18 cellular contexts compared by ENCODE assay signal in the genomic region with DNA sequence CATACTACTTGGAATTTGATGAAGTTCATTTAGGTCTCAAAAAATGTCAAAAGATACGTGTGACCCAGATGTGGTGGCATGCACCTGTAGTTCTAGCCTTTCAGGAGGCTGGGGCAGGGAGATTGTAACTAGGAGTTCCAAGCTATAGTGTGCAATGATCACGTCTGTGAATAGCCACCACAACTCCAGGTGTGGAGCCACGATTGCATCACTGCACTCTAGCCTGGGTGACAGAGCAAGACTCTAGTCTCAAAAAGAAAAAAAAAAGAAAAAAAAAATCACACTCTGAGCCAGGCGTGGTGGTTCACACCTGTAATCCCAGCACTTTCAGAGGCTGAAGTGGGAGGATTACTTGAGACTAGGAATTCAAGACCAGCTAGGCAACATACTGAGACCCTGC. TPM values are rescaled to one million over a fixed set of nuclear protein-coding genes. Genes with fewer than 3 reads are reported as not detected.
DNase-seq lines count a peak whose midpoint lies in the region; ATAC-seq, FAIRE-seq and TF ChIP-seq lines count a peak whose summit lies in the region.
"Had no signal": no experiment of that assay in that cellular context is flagged by ENCODE, and none has a peak within 500 bp of the region (broad histone marks: within the 10 kb centered on the region; RNA-seq: fewer than 3 reads in every experiment).

No MANE protein-coding gene starts in this region.

- TF ChIP-seq POLR2A in HCT116 (IDR thresholded peaks at IDR 0.05; ENCODE audit: borderline replicate concordance, extremely low read depth, insufficient read depth, insufficient read length): no peak
- TF ChIP-seq POLR2A in NB4 (IDR thresholded peaks at IDR 0.05; ENCODE audit: extremely low read depth, insufficient read length): no peak
- TF ChIP-seq POLR2A in HepG2 (IDR thresholded peaks at IDR 0.05; ENCODE audit: insufficient read depth in 1 of 2, low read depth in 2 of 2, low read length in 2 of 2): no peak

- no peak for DNase-seq in activated naive CD4-positive, alpha-beta T cell treated with anti-CD3 and anti-CD28 coated beads, Interleukin-2, amount 50 U/mL, for 72 hours (ENCODE audit: low spot score in 2 of 2)
- DNase-seq in activated naive CD4-positive, alpha-beta T cell (lab: John Stamatoyannopoulos, UW): no peak
- DNase-seq in HCT116 (ENCODE audit: low read depth, low spot score) (no peak), NB4 (ENCODE audit: low read depth) (peak; percentile 16), psoas muscle (no peak), HepG2 (ENCODE audit: low spot score) (no peak), NK-92 (lab: John Stamatoyannopoulos, UW; ENCODE audit: unreplicated experiment) (no peak)
- DNase-seq in stimulated activated CD4-positive, alpha-beta T cell treated with anti-CD3 and anti-CD28 coated beads, Interleukin-4, amount 100 ng/mL, for 24 hours: no peak
- DNase-seq: BE2C; CD4-positive, alpha-beta memory T cell; DMS79; EL; HCEC 1CT; IMR-90 had no signal

- intact Hi-C loops in HCT116 (cut with micrococcal nuclease) (no loop called here), psoas muscle (cut with DNase I) (no loop called here), HepG2 (cut with micrococcal nuclease; ENCODE audit: unreplicated experiment) (no loop called here)

- H3K27me3 ChIP-seq in HCT116 (ENCODE audit: insufficient read depth, low read length) (no peaks in the 10 kb centered on the region), psoas muscle (ENCODE audit: insufficient read depth in 3 of 3, low read length in 2 of 3) (no peaks in the 10 kb centered on the region), HepG2 (ENCODE audit: control insufficient read depth in 1 of 2, insufficient read depth in 2 of 2, low read length in 2 of 2) (no peaks in the 10 kb centered on the region)
- H3K27me3 ChIP-seq: BE2C had no signal

- H3K79me2 ChIP-seq in HCT116 (ENCODE audit: insufficient read depth, low read length): peaks cover 74% of the 10 kb centered on the region
- H3K79me2 ChIP-seq in HepG2 (ENCODE audit: insufficient read depth, low read length): peaks cover 13% of the 10 kb centered on the region

- no peak for FAIRE-seq in HepG2 (lab: Jason Lieb, UNC)
- FAIRE-seq: A549, G401.6, GM12891 had no signal

- RAD21 ChIA-PET in HCT116 (lab: Charles Lee; ENCODE audit: low non-redundant PET in 1 of 2, low total read pairs in 2 of 2, uncharacterized antibody in 2 of 2, unreplicated experiment in 2 of 2): no interaction called here

- H3K9me2 ChIP-seq in HCT116 (ENCODE audit: insufficient read depth): no peaks in the 10 kb centered on the region

- in situ Hi-C loops in HepG2 (cut with HindIII; ENCODE audit: extremely low pct_ligation_motif_present, low pct_unique_long_range_greater_than_20kb): no loop called here

- H3K27ac Mint-ChIP-seq in activated naive CD4-positive, alpha-beta T cell treated with anti-CD3 and anti-CD28 coated beads, Interleukin-2, amount 50 U/mL, for 72 hours: no peak overlapping the region
- H3K27ac Mint-ChIP-seq: CD4-positive, alpha-beta memory T cell had no signal

- H3K4me3 ChIP-seq in HCT116 (replicated peaks in 1 of 2; ENCODE audit: low read depth in 1 of 2, low read length in 2 of 2) (no peak overlapping the region), NB4 (ENCODE audit: low read depth, low read length) (no peak overlapping the region), psoas muscle (no peak overlapping the region), HepG2 (replicated peaks in 1 of 3; ENCODE audit: insufficient read depth in 1 of 3, low read depth in 2 of 3, low read length in 3 of 3) (no peak overlapping the region)
- H3K4me3 ChIP-seq: A549 had no signal

- no peak overlapping the region for H3K9ac ChIP-seq in HCT116 (ENCODE audit: low read length)
- H3K9ac ChIP-seq in HepG2 (ENCODE audit: insufficient read depth, low read depth, low read length): no peak overlapping the region

- no peak overlapping the region for H3K4me2 ChIP-seq in HCT116 (ENCODE audit: low read length)
- no peak overlapping the region for H3K4me2 ChIP-seq in HepG2 (ENCODE audit: low read depth, low read length)
- H3K4me2 ChIP-seq: A549 had no signal

- H3K9me3 ChIP-seq in HCT116 (ENCODE audit: control insufficient read depth in 1 of 2, insufficient read depth in 1 of 2, low read depth in 1 of 2, low read length in 2 of 2) (no peaks in the 10 kb centered on the region), psoas muscle (no peaks in the 10 kb centered on the region), HepG2 (ENCODE audit: low read length) (no peaks in the 10 kb centered on the region)
- H3K9me3 ChIP-seq: A549, BE2C had no signal

- H4K20me1 ChIP-seq in HCT116 (ENCODE audit: insufficient read depth) (no peaks in the 10 kb centered on the region; the same call in 1 of the 2 replicates), HepG2 (ENCODE audit: insufficient read depth, low read length) (peaks cover 8% of the 10 kb centered on the region)

- TF ChIP-seq RAD21 in HCT116 (IDR thresholded peaks at IDR 0.05; ENCODE audit: low read depth) (no peak), HepG2 (CRISPR knock-in tag; IDR thresholded peaks at IDR 0.05) (no peak)

- peak; percentile 31 to 49 for ATAC-seq in activated naive CD4-positive, alpha-beta T cell treated with anti-CD3 and anti-CD28 coated beads, Interleukin-2, amount 50 U/mL, for 72 hours
- ATAC-seq in HCT116 (no peak), psoas muscle (peak in 3 of 4 donors; percentile 34 to 55 (median 49)), HepG2 (no peak)
- ATAC-seq: A549 had no signal

- no peaks in the 10 kb centered on the region for H3K4me1 ChIP-seq in HCT116 (ENCODE audit: control insufficient read depth in 1 of 2, insufficient read depth in 2 of 2, low read length in 2 of 2)
- peaks cover 69% of the 10 kb centered on the region for H3K4me1 ChIP-seq in psoas muscle
- H3K4me1 ChIP-seq in HepG2 (ENCODE audit: insufficient read depth, low read length): peaks cover 14% of the 10 kb centered on the region
- H3K4me1 ChIP-seq: A549, BE2C had no signal

- 72 to 85% (median 73%) methylated on average over 4 of the region's 4 CpGs for WGBS in psoas muscle, 3 donors
- WGBS in HepG2 (ENCODE audit: low lambda C conversion rate): 90% methylated on average over 4 of the region's 4 CpGs

- H3K36me3 ChIP-seq in HCT116 (ENCODE audit: control insufficient read depth in 1 of 2, insufficient read depth in 2 of 2, low read length in 2 of 2) (no peaks in the 10 kb centered on the region), psoas muscle (ENCODE audit: insufficient read depth in 1 of 2, low read depth in 1 of 2) (peaks cover 0 to 16% of the 10 kb centered on the region in 2 donors), HepG2 (replicated peaks in 1 of 2; ENCODE audit: control insufficient read depth in 1 of 2, insufficient read depth in 2 of 2, low read length in 2 of 2) (peaks cover 2 to 14% of the 10 kb centered on the region in 2 experiments; a peak in 3 of 5 replicates)
- H3K36me3 ChIP-seq: BE2C had no signal

- BruUV-seq in HCT116 (replicated peaks; lab: Mats Ljungman, UMichigan): no TSS peak
- no TSS peak for BruUV-seq in HepG2 (replicated peaks; lab: Mats Ljungman, UMichigan)

- H3K36me3 Mint-ChIP-seq in activated naive CD4-positive, alpha-beta T cell treated with anti-CD3 and anti-CD28 coated beads, Interleukin-2, amount 50 U/mL, for 72 hours: no peaks in the 10 kb centered on the region

- H3K9me3 Mint-ChIP-seq in activated naive CD4-positive, alpha-beta T cell treated with anti-CD3 and anti-CD28 coated beads, Interleukin-2, amount 50 U/mL, for 72 hours: no peaks in the 10 kb centered on the region
- H3K9me3 Mint-ChIP-seq: CD4-positive, alpha-beta memory T cell had no signal

- TF ChIP-seq EP300 in HepG2 (IDR thresholded peaks at IDR 0.05; ENCODE audit: low read depth in 2 of 2, low read length in 2 of 2) (no peak), HepG2 (CRISPR knock-in tag; IDR thresholded peaks at IDR 0.05; ENCODE audit: borderline replicate concordance) (no peak)

- H3K27ac ChIP-seq in HCT116 (ENCODE audit: low read depth, low read length) (no peak overlapping the region), psoas muscle (no peak overlapping the region), HepG2 (ENCODE audit: extremely low read length, insufficient read depth, low read length) (no peak overlapping the region)
- H3K27ac ChIP-seq: A549, C4-2B had no signal

- CTCF ChIA-PET in HCT116 (lab: Charles Lee): interaction anchor here (1.4 kb wide), 1 partner anchor 12 kb away, joined by 9 read pairs; no protein-coding TSS in a partner anchor
- CTCF ChIA-PET in HepG2 (lab: Yijun Ruan, JAX; ENCODE audit: low intra/inter-chr PET ratio, low total read pairs): no interaction called here

- TF ChIP-seq CTCF in HCT116 (IDR thresholded peaks at IDR 0.05 in 2 of 3, conservative IDR thresholded peaks at IDR 0.05 in 1 of 3; ENCODE audit: borderline replicate concordance in 1 of 3, insufficient read depth in 1 of 3, low read depth in 2 of 3, low read length in 2 of 3) (no peak), NB4 (IDR thresholded peaks at IDR 0.05; ENCODE audit: low read depth, low read length) (no peak), psoas muscle (IDR thresholded peaks at IDR 0.05) (no peak), HepG2 (CRISPR knock-in tag; IDR thresholded peaks at IDR 0.05) (no peak)

- H2AFZ ChIP-seq in HCT116 (ENCODE audit: low read depth, low read length, poor library complexity, severe bottlenecking) (no peak overlapping the region), HepG2 (ENCODE audit: low read length) (no peak overlapping the region)

- POLR2A ChIA-PET in HCT116 (lab: Charles Lee): no interaction called here
- POLR2A ChIA-PET in HepG2 (lab: Yijun Ruan, JAX): no interaction called here

RNA-seq across cellular contexts. Expression of a gene that starts 14.2 kb away (rescaled TPM):
- 100 to 1,000 TPM in 1 of 2 donors, 10 to 100 TPM in 1; 70.1 to 118 TPM for total RNA-seq in activated naive CD4-positive, alpha-beta T cell treated with anti-CD3 and anti-CD28 coated beads, Interleukin-2, amount 50 U/mL, for 72 hours
- 200 TPM for total RNA-seq in HCT116 (2021; ENCODE audit: unreplicated experiment)
- 120 and 128 TPM in 2 replicates for polyA plus RNA-seq in HCT116 (2012)
- total RNA-seq in psoas muscle: 1,000 to 10,000 TPM in 2 of 4 donors, 100 to 1,000 TPM in 2; 819 to 1,424 (median 998) TPM
- polyA plus RNA-seq in psoas muscle: 100 to 1,000 TPM in 2 of 3 donors, 10 to 100 TPM in 1; 85.5 to 318 (median 195) TPM
- total RNA-seq in HepG2 (2016; rRNA removed; fragmentation: Illumina TruSeq; extraction: Trizol): 33.1 and 63.3 TPM in 2 replicates
- total RNA-seq in HepG2 (2016; cell fraction: cytosol; rRNA removed; fragmentation: Illumina TruSeq; extraction: Trizol; ENCODE audit: low read depth): 4.3 and 4.8 TPM in 2 replicates
- total RNA-seq in HepG2 (2016; cell fraction: insoluble cytoplasmic fraction; rRNA removed; fragmentation: Illumina TruSeq; extraction: Trizol): 31.4 and 53.9 TPM in 2 replicates
- total RNA-seq in HepG2 (2016; cell fraction: membrane; rRNA removed; fragmentation: Illumina TruSeq; extraction: Trizol): 15.0 and 16.5 TPM in 2 replicates
- total RNA-seq in HepG2 (2016; cell fraction: nucleus; rRNA removed; fragmentation: Illumina TruSeq; extraction: Trizol): 36.7 and 41.9 TPM in 2 replicates
- polyA plus RNA-seq in HepG2 (2011; rRNA removed): 38.7 and 46.0 TPM in 2 replicates
- 21.5 and 23.3 TPM in 2 replicates for polyA plus RNA-seq in HepG2 (2011; cell fraction: cytosol; rRNA removed)
- 108 and 122 TPM in 2 replicates for polyA plus RNA-seq in HepG2 (2011; cell fraction: nucleus; rRNA removed)
- 61.7 and 78.2 TPM in 2 replicates for polyA plus RNA-seq in HepG2 (2012)
- polyA plus RNA-seq in HepG2 (2016; cell fraction: cytosol; fragmentation: Illumina TruSeq; extraction: Trizol; ENCODE audit: low read depth): 2.7 and 3.3 TPM in 2 replicates
- 52.8 and 70.0 TPM in 2 replicates for polyA plus RNA-seq in HepG2 (2016; cell fraction: insoluble cytoplasmic fraction; fragmentation: Illumina TruSeq; extraction: Trizol; ENCODE audit: low read depth)
- 8.8 and 10.2 TPM in 2 replicates for polyA plus RNA-seq in HepG2 (2016; cell fraction: membrane; fragmentation: Illumina TruSeq; extraction: Trizol; ENCODE audit: low read depth)
- 57.0 and 67.2 TPM in 2 replicates for polyA plus RNA-seq in HepG2 (2016; cell fraction: nucleus; fragmentation: Illumina TruSeq; extraction: Trizol; ENCODE audit: insufficient read depth, low read depth)
- 46.4 and 52.1 TPM in 2 replicates for polyA minus RNA-seq in HepG2 (2011; rRNA and poly(A)+ RNA removed; ENCODE audit: low replicate concordance)
- polyA minus RNA-seq in HepG2 (2011; cell fraction: cytosol; rRNA and poly(A)+ RNA removed): 45.9 and 59.9 TPM in 2 replicates
- polyA minus RNA-seq in HepG2 (2011; cell fraction: nucleus; rRNA and poly(A)+ RNA removed): 54.7 and 70.5 TPM in 2 replicates

Comparison
In these comparisons a context has a peak if more than half of its experiments do, and no peak if none do; other contexts are left out.
1. ATAC-seq: peak in activated naive CD4-positive, alpha-beta T cell treated with anti-CD3 and anti-CD28 coated beads, Interleukin-2, amount 50 U/mL, for 72 hours (2 of 2) and psoas muscle (3 of 4); none in HCT116 (single experiment) and HepG2 (single experiment).